In genomic region chr6:108260809-108261569, GRCh38 we compare ENCODE assay signal across 8 cellular contexts. TPM values are rescaled to one million over a fixed set of nuclear protein-coding genes. Genes with fewer than 3 reads are reported as not detected.
A peak's percentile ranks its signal among the peaks of the same experiment; 100 is the strongest.
DNase-seq lines count a peak whose midpoint lies in the region; ATAC-seq, FAIRE-seq and TF ChIP-seq lines count a peak whose summit lies in the region.

Gene SNX3 (minus strand): TSS chr6:108261040. CDS start chr6:108260921, 119 bp downstream.

- peak within 1 kb of the TSS; percentile 86 for H3K9ac ChIP-seq in DND-41 (ENCODE audit: low read depth, low read length)

- DNase-seq in DND-41 (peak; percentile 96), KG1 (lab: John Stamatoyannopoulos, UW) (peak; percentile 77), RCC 7860 (ENCODE audit: low spot score) (peak; percentile 88)
- peak; percentile 89 to 91 for DNase-seq in activated T-cell treated with anti-CD3 and anti-CD28 coated beads, Interleukin-2, amount 50 U/mL, for 72 hours
- DNase-seq in stimulated activated CD8-positive, alpha-beta memory T cell treated with anti-CD3 and anti-CD28 coated beads, Interleukin-7, amount 100 ng/mL, for 4 hours (ENCODE audit: low read depth in 2 of 2): peak; percentile 71 to 85

- H3K27ac Mint-ChIP-seq in activated T-cell treated with anti-CD3 and anti-CD28 coated beads, Interleukin-2, amount 50 U/mL, for 72 hours: peak within 1 kb of the TSS; percentile 88

- peaks cover 28% of the 10 kb centered on the region for H3K4me1 Mint-ChIP-seq in activated T-cell treated with anti-CD3 and anti-CD28 coated beads, Interleukin-2, amount 50 U/mL, for 72 hours (ENCODE audit: low read depth)

- no peaks in the 10 kb centered on the region for H3K36me3 Mint-ChIP-seq in activated T-cell treated with anti-CD3 and anti-CD28 coated beads, Interleukin-2, amount 50 U/mL, for 72 hours (ENCODE audit: insufficient read depth in 2 of 2)

- H3K27me3 ChIP-seq in DND-41 (ENCODE audit: insufficient read depth, low read length, poor library complexity) (no peaks in the 10 kb centered on the region), muscle layer of duodenum (ENCODE audit: low read depth, low read length) (no peaks in the 10 kb centered on the region)

- TF ChIP-seq CTCF in DND-41 (IDR thresholded peaks at IDR 0.05; ENCODE audit: borderline replicate concordance, extremely low read depth, low read length, poor library complexity, severe bottlenecking): peak; percentile 24

- H4K20me1 ChIP-seq in DND-41 (ENCODE audit: insufficient read depth, low read length): peaks cover 1% of the 10 kb centered on the region; the same call in 1 of the 2 replicates

- peak; percentile 89 for ATAC-seq in DND-41 (ENCODE audit: insufficient read depth, low read depth)
- peak; percentile 86 for ATAC-seq in GM21723 (IDR thresholded peaks at IDR 0.05; ENCODE audit: unreplicated experiment)
- ATAC-seq in activated T-cell treated with anti-CD3 and anti-CD28 coated beads, Interleukin-2, amount 50 U/mL, for 72 hours (replicated peaks in 1 of 2): peak; percentile 92 to 93
- peak; percentile 98 for ATAC-seq in esophagus mucosa

- H3K27me3 Mint-ChIP-seq in activated T-cell treated with anti-CD3 and anti-CD28 coated beads, Interleukin-2, amount 50 U/mL, for 72 hours (ENCODE audit: low read depth): no peaks in the 10 kb centered on the region

- H3K4me3 ChIP-seq in DND-41 (ENCODE audit: low read depth in 1 of 2, low read length in 2 of 2): peak within 1 kb of the TSS; percentile 66 to 78
- peak within 1 kb of the TSS; percentile 97 to 98 for H3K4me3 ChIP-seq in muscle layer of duodenum (ENCODE audit: low read depth in 1 of 2, low read length in 2 of 2)

- H3K9me3 Mint-ChIP-seq in activated T-cell treated with anti-CD3 and anti-CD28 coated beads, Interleukin-2, amount 50 U/mL, for 72 hours: no peaks in the 10 kb centered on the region

- peaks cover 4% of the 10 kb centered on the region; the same call in 1 of the 2 replicates for H3K36me3 ChIP-seq in DND-41 (ENCODE audit: insufficient read depth, low read length)
- peaks cover 0 to 4% of the 10 kb centered on the region in 2 donors for H3K36me3 ChIP-seq in muscle layer of duodenum (ENCODE audit: control insufficient read depth in 1 of 2, insufficient read depth in 2 of 2, low read length in 2 of 2)

- H3K27ac ChIP-seq in DND-41 (ENCODE audit: low read length) (peak within 1 kb of the TSS; percentile 97), muscle layer of duodenum (ENCODE audit: low read length) (peak within 1 kb of the TSS; percentile 94)

- no peaks in the 10 kb centered on the region for H3K9me3 ChIP-seq in DND-41 (ENCODE audit: insufficient read depth, low read length, severe bottlenecking)
- H3K9me3 ChIP-seq in muscle layer of duodenum (ENCODE audit: control insufficient read depth in 1 of 2, low read length in 2 of 2): no peaks in the 10 kb centered on the region

- FAIRE-seq in RCC 7860 (lab: Jason Lieb, UNC): peak; percentile 46

- peak within 1 kb of the TSS; percentile 94 for H2AFZ ChIP-seq in DND-41 (ENCODE audit: low read depth, low read length)

- H3K4me1 ChIP-seq in DND-41 (ENCODE audit: insufficient read depth, low read length) (peaks cover 40% of the 10 kb centered on the region), muscle layer of duodenum (ENCODE audit: control insufficient read depth in 1 of 2, insufficient read depth in 2 of 2, low read length in 2 of 2) (peaks cover 0 to 21% of the 10 kb centered on the region in 2 donors)

- H3K79me2 ChIP-seq in DND-41 (ENCODE audit: insufficient read depth, low read length): peaks cover 55% of the 10 kb centered on the region

- H3K4me3 Mint-ChIP-seq in activated T-cell treated with anti-CD3 and anti-CD28 coated beads, Interleukin-2, amount 50 U/mL, for 72 hours: peak within 1 kb of the TSS; percentile 90 to 92

- H3K4me2 ChIP-seq in DND-41 (ENCODE audit: insufficient read depth, low read length): peak within 1 kb of the TSS; percentile 70

RNA-seq across cellular contexts. Expression of gene SNX3, which starts in this region (rescaled TPM):
- 10 to 100 TPM; 58.7 to 61.4 TPM for total RNA-seq in activated T-cell treated with anti-CD3 and anti-CD28 coated beads, Interleukin-2, amount 50 U/mL, for 72 hours
- total RNA-seq in esophagus mucosa: 107 TPM

Comparison
In these comparisons a context has a peak if more than half of its experiments do, and no peak if none do; other contexts are left out.
1. Peak in every context shown above with its lines: DNase-seq, ATAC-seq, H3K4me3 ChIP-seq and H3K27ac ChIP-seq.